In the genomic region with DNA sequence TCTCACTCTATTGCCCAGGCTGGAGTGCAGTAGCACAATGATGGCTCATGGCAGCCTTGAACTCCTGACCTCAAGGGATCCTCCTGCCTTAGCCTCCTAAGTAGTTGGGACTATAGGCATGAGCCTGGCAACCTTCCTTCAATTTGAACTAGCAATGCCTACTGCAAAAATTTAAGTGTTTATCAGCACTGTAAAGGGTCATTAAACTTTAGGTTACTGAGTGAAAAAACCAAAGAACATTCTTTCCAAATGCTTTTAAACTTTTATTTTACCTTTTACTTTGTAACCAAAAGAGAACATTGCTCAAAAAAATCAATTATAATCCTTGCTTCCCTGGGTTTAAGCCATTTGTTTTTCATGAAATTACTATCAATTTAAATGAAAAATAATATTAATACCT, we compare ENCODE assay signal across 20 cellular contexts.
"Had no signal": no experiment of that assay in that cellular context is flagged by ENCODE, and none has a peak within 500 bp of the region (broad histone marks: within the 10 kb centered on the region; RNA-seq: fewer than 3 reads in every experiment).

No MANE protein-coding gene starts in this region.

- H3K4me3 ChIP-seq: gastrocnemius medialis, heart right ventricle, left lung, lower lobe of right lung, mucosa of descending colon, right atrium auricular region, tibial nerve, upper lobe of right lung, vagina had no signal

- H3K27ac ChIP-seq: gastrocnemius medialis, heart right ventricle, left lung, lower lobe of right lung, neutrophil, right atrium auricular region, tibial nerve, upper lobe of right lung, vagina had no signal

- H3K9me3 ChIP-seq: gastrocnemius medialis, heart right ventricle, left lung, lower lobe of right lung, mucosa of descending colon, neutrophil, right atrium auricular region, tibial nerve, upper lobe of right lung, vagina had no signal

- H3K4me3 Mint-ChIP-seq: dendritic cell treated with granulocyte-macrophage colony-stimulating factor and Interleukin-4, amounts not matched to agents 40 ng/mL and 50 ng/mL, for 4 days; effector memory CD8-positive, alpha-beta T cell; naive thymus-derived CD8-positive, alpha-beta T cell; stimulated activated memory B cell treated with anti-CD40 and anti-IgM and Interleukin-4, amounts not matched to agents 10 μg/mL and 1 μg/mL and 100 μg/mL, for 72 hours; stimulated activated naive CD8-positive, alpha-beta T cell treated with anti-CD3 and anti-CD28 coated beads, Interleukin-15, Interleukin-2, amounts not matched to agents 100 ng/mL and 50 ng/mL, for 24 hours had no signal

- DNase-seq: effector memory CD8-positive, alpha-beta T cell; erythroblast; gastrocnemius medialis; heart right ventricle; hypothalamus; left lung; lower lobe of right lung; mucosa of descending colon; naive thymus-derived CD8-positive, alpha-beta T cell; stimulated activated CD4-positive, alpha-beta T cell treated with anti-CD3 and anti-CD28 coated beads, Interleukin-15, amount 100 ng/mL, for 24 hours; stimulated activated CD4-positive, alpha-beta T cell treated with anti-CD3 and anti-CD28 coated beads, Interleukin-1b, Interleukin-23, amount 100 ng/mL, for 48 hours; stimulated activated CD4-positive, alpha-beta T cell treated with anti-CD3 and anti-CD28 coated beads, Interleukin-4, amount 100 ng/mL, for 24 hours; upper lobe of right lung had no signal

- H3K4me1 ChIP-seq: gastrocnemius medialis, left lung, lower lobe of right lung, right atrium auricular region, tibial nerve, upper lobe of right lung, vagina had no signal

- H3K36me3 ChIP-seq: gastrocnemius medialis, heart right ventricle, left lung, lower lobe of right lung, neutrophil, right atrium auricular region, tibial nerve, upper lobe of right lung, vagina had no signal

- H3K27ac Mint-ChIP-seq: dendritic cell treated with granulocyte-macrophage colony-stimulating factor and Interleukin-4, amounts not matched to agents 40 ng/mL and 50 ng/mL, for 4 days; effector memory CD8-positive, alpha-beta T cell; naive thymus-derived CD8-positive, alpha-beta T cell; stimulated activated memory B cell treated with anti-CD40 and anti-IgM and Interleukin-4, amounts not matched to agents 10 μg/mL and 1 μg/mL and 100 μg/mL, for 72 hours; stimulated activated naive CD8-positive, alpha-beta T cell treated with anti-CD3 and anti-CD28 coated beads, Interleukin-15, Interleukin-2, amounts not matched to agents 100 ng/mL and 50 ng/mL, for 24 hours had no signal

- ATAC-seq: effector memory CD8-positive, alpha-beta T cell; gastrocnemius medialis; heart right ventricle; left lung; lower lobe of right lung; mucosa of descending colon; naive thymus-derived CD8-positive, alpha-beta T cell; stimulated activated memory B cell treated with anti-CD40 and anti-IgM and Interleukin-4, amounts not matched to agents 10 μg/mL and 1 μg/mL and 100 μg/mL, for 72 hours; upper lobe of right lung had no signal

- H3K27me3 ChIP-seq: gastrocnemius medialis, heart right ventricle, left lung, right atrium auricular region, tibial nerve, upper lobe of right lung, vagina had no signal

- H3K9me3 Mint-ChIP-seq: dendritic cell treated with granulocyte-macrophage colony-stimulating factor and Interleukin-4, amounts not matched to agents 40 ng/mL and 50 ng/mL, for 4 days; effector memory CD8-positive, alpha-beta T cell; naive thymus-derived CD8-positive, alpha-beta T cell; stimulated activated memory B cell treated with anti-CD40 and anti-IgM and Interleukin-4, amounts not matched to agents 10 μg/mL and 1 μg/mL and 100 μg/mL, for 72 hours; stimulated activated naive CD8-positive, alpha-beta T cell treated with anti-CD3 and anti-CD28 coated beads, Interleukin-15, Interleukin-2, amounts not matched to agents 100 ng/mL and 50 ng/mL, for 24 hours had no signal

- H3K4me1 Mint-ChIP-seq: naive thymus-derived CD8-positive, alpha-beta T cell; stimulated activated memory B cell treated with anti-CD40 and anti-IgM and Interleukin-4, amounts not matched to agents 10 μg/mL and 1 μg/mL and 100 μg/mL, for 72 hours had no signal

- H3K36me3 Mint-ChIP-seq: naive thymus-derived CD8-positive, alpha-beta T cell; stimulated activated memory B cell treated with anti-CD40 and anti-IgM and Interleukin-4, amounts not matched to agents 10 μg/mL and 1 μg/mL and 100 μg/mL, for 72 hours had no signal
